1 cellular context compared by ENCODE assay signal in the genomic region with DNA sequence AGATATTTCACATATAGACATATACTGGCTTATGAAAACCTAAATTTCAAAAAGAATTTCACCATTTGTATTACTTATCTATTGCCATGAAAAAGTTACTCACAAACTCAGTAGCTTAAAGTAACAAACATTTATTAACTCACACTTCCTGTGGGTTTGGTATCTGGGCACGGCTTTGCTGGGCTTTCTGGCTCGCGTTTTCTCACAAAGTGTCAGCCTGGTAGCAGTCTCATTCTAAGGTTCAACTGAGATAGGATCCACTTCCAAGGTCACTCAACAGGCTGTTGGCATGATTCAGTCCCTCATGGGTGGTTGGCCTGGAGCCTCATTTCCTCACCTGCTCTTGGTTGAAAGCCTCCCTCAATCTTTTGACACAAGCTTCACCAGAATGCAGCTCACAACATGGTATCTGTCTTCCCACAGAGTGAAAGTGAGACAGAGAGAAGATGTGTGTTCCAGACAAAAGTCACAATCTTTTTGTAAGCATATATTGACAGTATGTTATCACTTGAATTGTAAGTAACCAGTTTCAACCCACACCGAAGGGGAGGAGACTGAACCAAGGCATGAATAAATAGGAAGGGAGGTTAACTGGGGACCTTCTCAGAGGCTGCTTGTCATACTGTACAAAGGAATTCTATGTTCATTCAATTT.
TF ChIP-seq lines count a peak whose summit lies in the region.

No MANE protein-coding gene starts in this region.

TF ChIP-seq in GM23338, 12 proteins besides CTCF, POLR2A, EP300 and RAD21 (continued from another document):
- TF ChIP-seq, protein P1, sequence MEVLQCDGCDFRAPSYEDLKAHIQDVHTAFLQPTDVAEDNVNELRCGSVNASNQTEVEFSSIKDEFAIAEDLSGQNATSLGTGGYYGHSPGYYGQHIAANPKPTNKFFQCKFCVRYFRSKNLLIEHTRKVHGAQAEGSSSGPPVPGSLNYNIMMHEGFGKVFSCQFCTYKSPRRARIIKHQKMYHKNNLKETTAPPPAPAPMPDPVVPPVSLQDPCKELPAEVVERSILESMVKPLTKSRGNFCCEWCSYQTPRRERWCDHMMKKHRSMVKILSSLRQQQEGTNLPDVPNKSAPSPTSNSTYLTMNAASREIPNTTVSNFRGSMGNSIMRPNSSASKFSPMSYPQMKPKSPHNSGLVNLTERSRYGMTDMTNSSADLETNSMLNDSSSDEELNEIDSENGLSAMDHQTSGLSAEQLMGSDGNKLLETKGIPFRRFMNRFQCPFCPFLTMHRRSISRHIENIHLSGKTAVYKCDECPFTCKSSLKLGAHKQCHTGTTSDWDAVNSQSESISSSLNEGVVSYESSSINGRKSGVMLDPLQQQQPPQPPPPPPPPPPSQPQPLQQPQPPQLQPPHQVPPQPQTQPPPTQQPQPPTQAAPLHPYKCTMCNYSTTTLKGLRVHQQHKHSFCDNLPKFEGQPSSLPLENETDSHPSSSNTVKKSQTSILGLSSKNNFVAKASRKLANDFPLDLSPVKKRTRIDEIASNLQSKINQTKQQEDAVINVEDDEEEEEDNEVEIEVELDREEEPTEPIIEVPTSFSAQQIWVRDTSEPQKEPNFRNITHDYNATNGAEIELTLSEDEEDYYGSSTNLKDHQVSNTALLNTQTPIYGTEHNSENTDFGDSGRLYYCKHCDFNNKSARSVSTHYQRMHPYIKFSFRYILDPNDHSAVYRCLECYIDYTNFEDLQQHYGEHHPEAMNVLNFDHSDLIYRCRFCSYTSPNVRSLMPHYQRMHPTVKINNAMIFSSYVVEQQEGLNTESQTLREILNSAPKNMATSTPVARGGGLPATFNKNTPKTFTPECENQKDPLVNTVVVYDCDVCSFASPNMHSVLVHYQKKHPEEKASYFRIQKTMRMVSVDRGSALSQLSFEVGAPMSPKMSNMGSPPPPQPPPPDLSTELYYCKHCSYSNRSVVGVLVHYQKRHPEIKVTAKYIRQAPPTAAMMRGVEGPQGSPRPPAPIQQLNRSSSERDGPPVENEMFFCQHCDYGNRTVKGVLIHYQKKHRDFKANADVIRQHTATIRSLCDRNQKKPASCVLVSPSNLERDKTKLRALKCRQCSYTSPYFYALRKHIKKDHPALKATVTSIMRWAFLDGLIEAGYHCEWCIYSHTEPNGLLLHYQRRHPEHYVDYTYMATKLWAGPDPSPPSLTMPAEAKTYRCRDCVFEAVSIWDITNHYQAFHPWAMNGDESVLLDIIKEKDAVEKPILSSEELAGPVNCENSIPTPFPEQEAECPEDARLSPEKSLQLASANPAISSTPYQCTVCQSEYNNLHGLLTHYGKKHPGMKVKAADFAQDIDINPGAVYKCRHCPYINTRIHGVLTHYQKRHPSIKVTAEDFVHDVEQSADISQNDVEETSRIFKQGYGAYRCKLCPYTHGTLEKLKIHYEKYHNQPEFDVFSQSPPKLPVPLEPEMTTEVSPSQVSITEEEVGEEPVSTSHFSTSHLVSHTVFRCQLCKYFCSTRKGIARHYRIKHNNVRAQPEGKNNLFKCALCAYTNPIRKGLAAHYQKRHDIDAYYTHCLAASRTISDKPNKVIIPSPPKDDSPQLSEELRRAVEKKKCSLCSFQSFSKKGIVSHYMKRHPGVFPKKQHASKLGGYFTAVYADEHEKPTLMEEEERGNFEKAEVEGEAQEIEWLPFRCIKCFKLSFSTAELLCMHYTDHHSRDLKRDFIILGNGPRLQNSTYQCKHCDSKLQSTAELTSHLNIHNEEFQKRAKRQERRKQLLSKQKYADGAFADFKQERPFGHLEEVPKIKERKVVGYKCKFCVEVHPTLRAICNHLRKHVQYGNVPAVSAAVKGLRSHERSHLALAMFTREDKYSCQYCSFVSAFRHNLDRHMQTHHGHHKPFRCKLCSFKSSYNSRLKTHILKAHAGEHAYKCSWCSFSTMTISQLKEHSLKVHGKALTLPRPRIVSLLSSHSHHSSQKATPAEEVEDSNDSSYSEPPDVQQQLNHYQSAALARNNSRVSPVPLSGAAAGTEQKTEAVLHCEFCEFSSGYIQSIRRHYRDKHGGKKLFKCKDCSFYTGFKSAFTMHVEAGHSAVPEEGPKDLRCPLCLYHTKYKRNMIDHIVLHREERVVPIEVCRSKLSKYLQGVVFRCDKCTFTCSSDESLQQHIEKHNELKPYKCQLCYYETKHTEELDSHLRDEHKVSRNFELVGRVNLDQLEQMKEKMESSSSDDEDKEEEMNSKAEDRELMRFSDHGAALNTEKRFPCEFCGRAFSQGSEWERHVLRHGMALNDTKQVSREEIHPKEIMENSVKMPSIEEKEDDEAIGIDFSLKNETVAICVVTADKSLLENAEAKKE (CRISPR knock-in tag; IDR thresholded peaks at IDR 0.05) = no peak
- no peak for TF ChIP-seq ZNF114 (CRISPR knock-in tag; IDR thresholded peaks at IDR 0.05)
- no peak for TF ChIP-seq ZNF331 (CRISPR knock-in tag; IDR thresholded peaks at IDR 0.05; ENCODE audit: low read depth)
